24 cellular contexts compared by ENCODE assay signal in genomic region chr2:46175409-46175808, GRCh38.
DNase-seq lines count a peak whose midpoint lies in the region; ATAC-seq and TF ChIP-seq lines count a peak whose summit lies in the region.
"Had no signal": no experiment of that assay in that cellular context is flagged by ENCODE, and none has a peak within 500 bp of the region (broad histone marks: within the 10 kb centered on the region; RNA-seq: fewer than 3 reads in every experiment).

No MANE protein-coding gene starts in this region.

- TF ChIP-seq RAD21 in IMR-90 (IDR thresholded peaks at IDR 0.05; ENCODE audit: low read length): no peak

- H3K36me3 ChIP-seq in IMR-90 (ENCODE audit: control insufficient read depth, insufficient read depth, low read length): no peaks in the 10 kb centered on the region
- H3K36me3 ChIP-seq: heart left ventricle, left lung, sigmoid colon, suprapubic skin had no signal

- CTCF ChIA-PET in AG04449 (lab: Yijun Ruan, JAX): interaction anchor here (1.5 kb wide), 2 partner anchors 10 to 11 kb away, joined by 4 to 6 read pairs; no protein-coding TSS in a partner anchor
- CTCF ChIA-PET in IMR-90 (lab: Yijun Ruan, JAX): no interaction called here

- H2BK20ac ChIP-seq in IMR-90 (ENCODE audit: low read depth, low read length): no peak overlapping the region; the same call in 1 of the 2 replicates

- H3K27me3 ChIP-seq in IMR-90 (ENCODE audit: control insufficient read depth, insufficient read depth, low read length): no peaks in the 10 kb centered on the region
- H3K27me3 ChIP-seq: body of pancreas, heart left ventricle, left lung, sigmoid colon, suprapubic skin had no signal

- H3K79me1 ChIP-seq in IMR-90 (ENCODE audit: low read depth in 1 of 2, low read length in 2 of 2): peaks cover 0 to 35% of the 10 kb centered on the region in 2 experiments; a peak in 1 of 4 replicates

- H2AK5ac ChIP-seq in IMR-90 (ENCODE audit: low read depth, low read length): no peak overlapping the region

- no peak overlapping the region for H2BK15ac ChIP-seq in IMR-90 (ENCODE audit: low read depth, low read length)

- no peak overlapping the region for H3K4me2 ChIP-seq in IMR-90 (ENCODE audit: low read depth, low read length)
- H3K4me2 ChIP-seq: KMS-11 had no signal

- H3K56ac ChIP-seq in IMR-90 (ENCODE audit: extremely low read depth, insufficient read depth, low read length): no peak overlapping the region

- H3K23ac ChIP-seq in IMR-90 (ENCODE audit: low read depth, low read length): no peak overlapping the region

- TF ChIP-seq CTCF in AG04449 (IDR thresholded peaks at IDR 0.05; ENCODE audit: insufficient read depth, low read length, missing control alignments) (no peak), IMR-90 (conservative IDR thresholded peaks at IDR 0.05; ENCODE audit: low read depth, low read length) (no peak), astrocyte of the spinal cord (IDR thresholded peaks at IDR 0.05; ENCODE audit: low read depth, low read length) (no peak)

- no peak overlapping the region for H4K8ac ChIP-seq in IMR-90 (ENCODE audit: low read depth in 2 of 2, low read length in 2 of 2)

- TF ChIP-seq POLR2A in IMR-90 (IDR thresholded peaks at IDR 0.05; ENCODE audit: low read depth, low read length): no peak

- ATAC-seq in IMR-90 (ENCODE audit: low read depth): no peak
- ATAC-seq in HG03469 (IDR thresholded peaks at IDR 0.05; ENCODE audit: unreplicated experiment): no peak
- ATAC-seq: activated CD8-positive, alpha-beta memory T cell treated with anti-CD3 and anti-CD28 coated beads, Interleukin-2, amount 10 ng/mL, durations not matched to agents 7 days and 5 days; activated naive CD4-positive, alpha-beta T cell treated with anti-CD3 and anti-CD28 coated beads, Interleukin-2, amount 50 U/mL, for 72 hours; body of pancreas; heart left ventricle; left lung had no signal

- H3K9me3 ChIP-seq in IMR-90 (ENCODE audit: control insufficient read depth, insufficient read depth, low read length): no peaks in the 10 kb centered on the region
- H3K9me3 ChIP-seq: body of pancreas, heart left ventricle, left lung, sigmoid colon, suprapubic skin had no signal

- no peak overlapping the region for H3K27ac ChIP-seq in IMR-90 (ENCODE audit: insufficient read depth, low read length)
- H3K27ac ChIP-seq: body of pancreas, C4-2B, heart left ventricle, KMS-11, left lung, suprapubic skin, VCaP had no signal

- H2BK120ac ChIP-seq in IMR-90 (ENCODE audit: low read depth, low read length): no peak overlapping the region

- H3K4me3 ChIP-seq in AG04449 (ENCODE audit: low read depth, low read length) (no peak overlapping the region), IMR-90 (ENCODE audit: insufficient read depth, low read depth, low read length) (no peak overlapping the region), astrocyte of the spinal cord (ENCODE audit: low read depth, low read length) (no peak overlapping the region)
- H3K4me3 ChIP-seq: body of pancreas, heart left ventricle, left lung, sigmoid colon, suprapubic skin had no signal

- H3K9ac ChIP-seq in IMR-90 (ENCODE audit: low read depth, low read length): no peak overlapping the region
- H3K9ac ChIP-seq: KMS-11 had no signal

- peak; percentile 40 for DNase-seq in AG04449 (ENCODE audit: low read depth, low spot score)
- peak; percentile 68 for DNase-seq in IMR-90
- peak; percentile 48 for DNase-seq in astrocyte of the spinal cord (ENCODE audit: low read depth, low spot score)
- peak; percentile 96 for DNase-seq in iris pigment epithelial cell (ENCODE audit: low read depth)
- DNase-seq in NCI-H1092 treated with DMSO at 0.1 percent for 48 hours (lab: John Stamatoyannopoulos, UW): no peak
- DNase-seq in DMS 273 (lab: John Stamatoyannopoulos, UW; ENCODE audit: unreplicated experiment): no peak
- DNase-seq in activated gamma-delta T cell (lab: John Stamatoyannopoulos, UW): no peak
- DNase-seq: activated CD4-positive, alpha-beta T cell treated with anti-CD3 and anti-CD28 coated beads, Interleukin-2, amount 10 ng/mL, durations not matched to agents 7 days and 5 days; activated CD8-positive, alpha-beta memory T cell treated with anti-CD3 and anti-CD28 coated beads, Interleukin-2, amount 10 ng/mL, durations not matched to agents 7 days and 5 days; body of pancreas; GDM1; heart left ventricle; left lung; NCI-H1048; NCI-H1930; nephron progenitor cell; NK-92 treated with Interleukin-12 subunit alpha and Interleukin-12 subunit beta, amount 100 ng/mL, for 24 hours; sigmoid colon had no signal

- dilution Hi-C loops in IMR-90 (cut with HindIII; ENCODE audit: low sequenced_read_pairs, unreplicated experiment): no loop called here

- intact Hi-C loops in IMR-90 (cut with micrococcal nuclease): loop anchor here (5.0 kb wide), 1 partner anchor 78 kb away; no protein-coding TSS in a partner anchor

- in situ Hi-C loops in IMR-90 (cut with MboI; ENCODE audit: low sequenced_read_pairs) (no loop called here), astrocyte of the spinal cord (cut with HindIII; ENCODE audit: low sequenced_read_pairs) (no loop called here)

- H2AK9ac ChIP-seq in IMR-90 (replicated peaks; ENCODE audit: low read depth, low read length, poor library complexity): no peak overlapping the region

- H3K9me1 ChIP-seq in IMR-90 (ENCODE audit: insufficient read depth, low read length): peaks cover 30% of the 10 kb centered on the region

- no peak overlapping the region for H3K18ac ChIP-seq in IMR-90 (ENCODE audit: low read depth, low read length)

- H3K4ac ChIP-seq in IMR-90 (ENCODE audit: low read depth, low read length): no peak overlapping the region

- no peak overlapping the region for H3K14ac ChIP-seq in IMR-90 (replicated peaks; ENCODE audit: low read depth, low read length)

- no peaks in the 10 kb centered on the region; the same call in 1 of the 2 replicates for H4K20me1 ChIP-seq in IMR-90 (ENCODE audit: insufficient read depth, low read length)

- no peak overlapping the region for H2BK5ac ChIP-seq in IMR-90 (ENCODE audit: low read depth, low read length, poor library complexity, severe bottlenecking)

- H3K4me1 ChIP-seq in IMR-90 (ENCODE audit: control insufficient read depth, insufficient read depth, low read length): peaks cover 32% of the 10 kb centered on the region
- H3K4me1 ChIP-seq: body of pancreas had no signal

- H2AFZ ChIP-seq in IMR-90 (replicated peaks; ENCODE audit: low read length, poor library complexity): no peak overlapping the region

- H4K91ac ChIP-seq in IMR-90 (ENCODE audit: insufficient read depth, low read depth, low read length): no peak overlapping the region

- H4K5ac ChIP-seq in IMR-90 (ENCODE audit: low read depth, low read length): no peak overlapping the region

- no CpG with 5 or more reads among the region's 4 CpGs for WGBS in IMR-90 (ENCODE audit: extremely low coverage in 2 of 2, insufficient read length in 1 of 2), 2 experiments

- POLR2A ChIA-PET in AG04449 (lab: Yijun Ruan, JAX) (interaction anchor here (0.6 to 0.7 kb wide), 2 partner anchors 10 to 173 kb away, joined by 3 to 4 read pairs; no protein-coding TSS in a partner anchor), IMR-90 (lab: Charles Lee; ENCODE audit: unreplicated experiment) (no interaction called here)

- BruUV-seq in IMR-90 (replicated peaks; lab: Mats Ljungman, UMichigan): no TSS peak

TF ChIP-seq in IMR-90, 13 proteins besides CTCF, POLR2A, EP300 and RAD21:
- no peak for TF ChIP-seq RFX5 (IDR thresholded peaks at IDR 0.05; ENCODE audit: low read depth, low read length)
- no peak for TF ChIP-seq MXI1 (IDR thresholded peaks at IDR 0.05; ENCODE audit: borderline replicate concordance, low read depth, low read length)
- no peak for TF ChIP-seq RCOR1 (IDR thresholded peaks at IDR 0.05; ENCODE audit: insufficient replicate concordance, low read length)
- TF ChIP-seq NFE2L2 (IDR thresholded peaks at IDR 0.05; ENCODE audit: low read depth, low read length): no peak
- no peak for TF ChIP-seq CEBPB (IDR thresholded peaks at IDR 0.05; ENCODE audit: low read depth, low read length)
- TF ChIP-seq ELK1 (IDR thresholded peaks at IDR 0.05; ENCODE audit: borderline replicate concordance, low read depth, low read length): no peak
- TF ChIP-seq USF2 (IDR thresholded peaks at IDR 0.05; ENCODE audit: low read depth, low read length): no peak
- TF ChIP-seq FOS (IDR thresholded peaks at IDR 0.05; ENCODE audit: low read depth, low read length): no peak
- no peak for TF ChIP-seq CHD1 (IDR thresholded peaks at IDR 0.05; ENCODE audit: low read depth, low read length)
- TF ChIP-seq MAZ (IDR thresholded peaks at IDR 0.05; ENCODE audit: borderline replicate concordance, low read depth, low read length): no peak
- no peak for TF ChIP-seq BHLHE40 (IDR thresholded peaks at IDR 0.05; ENCODE audit: low read depth, low read length)
- no peak for TF ChIP-seq MAFK (IDR thresholded peaks at IDR 0.05; ENCODE audit: low read depth, low read length)
- TF ChIP-seq SMC3 (IDR thresholded peaks at IDR 0.05; ENCODE audit: low read depth, low read length): no peak
TF ChIP-seq in IMR-90: peak in this region for 0.

Comparison
In these comparisons a context has a peak if more than half of its experiments do, and no peak if none do; other contexts are left out.
1. DNase-seq: peak in AG04449 (single experiment), IMR-90 (single experiment), astrocyte of the spinal cord (single experiment) and iris pigment epithelial cell (single experiment); none in NCI-H1092 treated with DMSO at 0.1 percent for 48 hours (single experiment), DMS 273 (single experiment) and activated gamma-delta T cell (single experiment).